In the genomic region with DNA sequence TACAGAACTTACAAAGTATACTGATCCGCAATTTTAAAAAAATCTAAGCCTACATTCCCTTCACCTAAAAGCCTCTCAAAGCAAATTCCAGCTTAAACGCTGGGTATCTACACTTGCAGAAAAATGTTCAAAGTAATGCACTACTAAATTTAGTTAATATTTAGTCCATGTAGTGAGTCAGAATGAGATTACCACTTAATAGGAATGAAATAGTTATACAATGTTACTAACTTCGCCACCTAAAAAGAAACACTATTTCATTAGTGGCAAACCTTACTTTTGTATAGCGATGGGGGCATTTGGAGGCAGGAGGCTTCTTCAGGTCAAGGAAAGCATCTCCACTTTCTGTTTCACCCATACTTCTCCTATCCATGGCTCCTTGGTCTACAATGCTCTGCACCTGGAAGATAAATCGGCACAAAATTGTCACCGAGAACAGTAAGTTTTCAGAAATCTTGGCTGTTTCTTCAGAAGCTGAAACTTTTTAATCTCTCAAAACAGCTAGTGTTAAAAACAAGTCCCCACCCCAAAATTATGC, we compare ENCODE assay signal across 1 cellular context.
TF ChIP-seq lines count a peak whose summit lies in the region.

No MANE protein-coding gene starts in this region.

TF ChIP-seq in H1, 55 proteins besides CTCF, POLR2A, EP300 and RAD21:
- TF ChIP-seq, protein P1, sequence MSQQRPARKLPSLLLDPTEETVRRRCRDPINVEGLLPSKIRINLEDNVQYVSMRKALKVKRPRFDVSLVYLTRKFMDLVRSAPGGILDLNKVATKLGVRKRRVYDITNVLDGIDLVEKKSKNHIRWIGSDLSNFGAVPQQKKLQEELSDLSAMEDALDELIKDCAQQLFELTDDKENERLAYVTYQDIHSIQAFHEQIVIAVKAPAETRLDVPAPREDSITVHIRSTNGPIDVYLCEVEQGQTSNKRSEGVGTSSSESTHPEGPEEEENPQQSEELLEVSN (IDR thresholded peaks at IDR 0.05) = no peak
- TF ChIP-seq TBP (IDR thresholded peaks at IDR 0.05; ENCODE audit: low read depth, low read length) = no peak
- TF ChIP-seq KDM1A (IDR thresholded peaks at IDR 0.05; ENCODE audit: borderline replicate concordance, low read length) = no peak
- no peak for TF ChIP-seq NANOG (IDR thresholded peaks at IDR 0.05; ENCODE audit: insufficient read depth, low read depth, low read length, poor library complexity, severe bottlenecking)
- TF ChIP-seq TAF7 (optimal IDR thresholded peaks at IDR 0.05; ENCODE audit: borderline replicate concordance, low read depth, low read length) = no peak
- TF ChIP-seq, protein P2, sequence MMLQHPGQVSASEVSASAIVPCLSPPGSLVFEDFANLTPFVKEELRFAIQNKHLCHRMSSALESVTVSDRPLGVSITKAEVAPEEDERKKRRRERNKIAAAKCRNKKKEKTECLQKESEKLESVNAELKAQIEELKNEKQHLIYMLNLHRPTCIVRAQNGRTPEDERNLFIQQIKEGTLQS (IDR thresholded peaks at IDR 0.05; ENCODE audit: insufficient read depth, low read depth, low read length) = no peak
- no peak for TF ChIP-seq SAP30 (IDR thresholded peaks at IDR 0.05; ENCODE audit: insufficient read depth, insufficient replicate concordance, low read length)
- TF ChIP-seq SIRT6 (IDR thresholded peaks at IDR 0.05; ENCODE audit: low read length) = no peak
- TF ChIP-seq MAFK (IDR thresholded peaks at IDR 0.05; ENCODE audit: low read depth, low read length) = no peak
- no peak for TF ChIP-seq RXRA (IDR thresholded peaks at IDR 0.05; ENCODE audit: insufficient read depth, low read depth, low read length)
- TF ChIP-seq TAF1 (IDR thresholded peaks at IDR 0.05; ENCODE audit: low read depth, low read length) = no peak
